12 cellular contexts compared by ENCODE assay signal in the genomic region with DNA sequence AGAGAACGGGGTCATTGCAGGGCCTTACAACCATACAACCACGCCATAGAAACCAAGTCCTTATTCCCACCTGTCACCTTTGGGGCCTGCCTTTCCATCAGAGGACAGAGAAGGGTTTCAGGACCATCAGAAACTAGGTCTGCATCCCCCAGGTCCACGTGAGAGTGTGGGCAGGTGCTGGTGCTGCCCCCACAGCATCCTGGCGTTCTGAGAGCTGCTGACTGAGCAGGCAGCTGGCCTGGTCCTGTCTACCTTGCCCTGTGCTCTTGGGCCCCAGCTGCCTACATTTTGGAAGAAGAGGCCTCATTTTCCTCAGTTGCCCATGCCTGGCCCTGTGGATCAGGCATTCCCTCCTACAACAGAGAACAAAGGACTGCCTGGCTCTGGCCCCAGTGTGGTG. TPM values are rescaled to one million over a fixed set of nuclear protein-coding genes. Genes with fewer than 3 reads are reported as not detected.
DNase-seq lines count a peak whose midpoint lies in the region; TF ChIP-seq lines count a peak whose summit lies in the region.
"Had no signal": no experiment of that assay in that cellular context is flagged by ENCODE, and none has a peak within 500 bp of the region (broad histone marks: within the 10 kb centered on the region; RNA-seq: fewer than 3 reads in every experiment).

No MANE protein-coding gene starts in this region.

- POLR2A ChIA-PET in activated CD4-positive, alpha-beta T cell treated with anti-CD3 and anti-CD28 coated beads, Interleukin-2, amount 10 ng/mL, durations not matched to agents 7 days and 5 days (lab: Charles Lee) = no interaction called here

- peaks cover 54% of the 10 kb centered on the region for H3K36me3 Mint-ChIP-seq in activated CD4-positive, alpha-beta T cell treated with anti-CD3 and anti-CD28 coated beads, Interleukin-2, amount 10 ng/mL, durations not matched to agents 7 days and 5 days (ENCODE audit: low read depth)
- H3K36me3 Mint-ChIP-seq in IgD-negative memory B cell (no peaks in the 10 kb centered on the region), brain (peaks cover 29% of the 10 kb centered on the region), osteocyte (ENCODE audit: unreplicated experiment) (peaks cover 19% of the 10 kb centered on the region)

- DNase-seq in activated CD4-positive, alpha-beta T cell treated with anti-CD3 and anti-CD28 coated beads, Interleukin-2, amount 10 ng/mL, durations not matched to agents 7 days and 5 days = no peak
- no peak for DNase-seq in activated CD4-positive, alpha-beta T cell treated with anti-CD3 and anti-CD28 coated beads for 4 hours
- DNase-seq in osteocyte (ENCODE audit: extremely low spot score, unreplicated experiment) = no peak
- no peak for DNase-seq in NCI-H2171 treated with DMSO at 0.1 percent for 48 hours (lab: John Stamatoyannopoulos, UW)
- DNase-seq in NCI-H2171 (lab: John Stamatoyannopoulos, UW) = no peak
- DNase-seq in DMS79 treated with DMSO at 0.1 percent for 48 hours (lab: John Stamatoyannopoulos, UW) = no peak
- DNase-seq: left ventricle myocardium superior, NCI-H1694 treated with DMSO at 0.1 percent for 48 hours, NCI-H526 treated with DMSO at 0.1 percent for 48 hours, Peyer's patch had no signal

- peak overlapping the region; percentile 37 for H3K27ac Mint-ChIP-seq in activated CD4-positive, alpha-beta T cell treated with anti-CD3 and anti-CD28 coated beads, Interleukin-2, amount 10 ng/mL, durations not matched to agents 7 days and 5 days
- H3K27ac Mint-ChIP-seq in IgD-negative memory B cell = peak overlapping the region; percentile 43 to 76 (median 76)
- H3K27ac Mint-ChIP-seq in brain = peak overlapping the region in 3 of 5 experiments; percentile 76 to 91 (median 88)
- peak overlapping the region; percentile 34 for H3K27ac Mint-ChIP-seq in osteocyte (ENCODE audit: unreplicated experiment)

- no peak overlapping the region for H3K4me3 Mint-ChIP-seq in activated CD4-positive, alpha-beta T cell treated with anti-CD3 and anti-CD28 coated beads, Interleukin-2, amount 10 ng/mL, durations not matched to agents 7 days and 5 days
- no peak overlapping the region for H3K4me3 Mint-ChIP-seq in IgD-negative memory B cell
- no peak overlapping the region for H3K4me3 Mint-ChIP-seq in brain
- no peak overlapping the region for H3K4me3 Mint-ChIP-seq in osteocyte (ENCODE audit: unreplicated experiment)

- TF ChIP-seq CTCF in brain (conservative IDR thresholded peaks at IDR 0.05) (no peak), osteocyte (IDR thresholded peaks at IDR 0.05) (no peak)

- peaks cover 13% of the 10 kb centered on the region for H3K4me1 Mint-ChIP-seq in activated CD4-positive, alpha-beta T cell treated with anti-CD3 and anti-CD28 coated beads, Interleukin-2, amount 10 ng/mL, durations not matched to agents 7 days and 5 days
- H3K4me1 Mint-ChIP-seq in IgD-negative memory B cell (peaks cover 0 to 9% (median 7%) of the 10 kb centered on the region in 3 donors), brain (no peaks in the 10 kb centered on the region), osteocyte (ENCODE audit: unreplicated experiment) (no peaks in the 10 kb centered on the region)

- CTCF ChIA-PET in activated CD4-positive, alpha-beta T cell treated with anti-CD3 and anti-CD28 coated beads, Interleukin-2, amount 10 ng/mL, durations not matched to agents 7 days and 5 days (lab: Charles Lee) = interaction anchor here (1.3 to 1.7 kb wide), 2 partner anchors 19 to 34 kb away, joined by 3 read pairs; no protein-coding TSS in a partner anchor

- H3K9me3 Mint-ChIP-seq in activated CD4-positive, alpha-beta T cell treated with anti-CD3 and anti-CD28 coated beads, Interleukin-2, amount 10 ng/mL, durations not matched to agents 7 days and 5 days = no peaks in the 10 kb centered on the region
- H3K9me3 Mint-ChIP-seq in IgD-negative memory B cell (no peaks in the 10 kb centered on the region), brain (no peaks in the 10 kb centered on the region), osteocyte (ENCODE audit: unreplicated experiment) (no peaks in the 10 kb centered on the region)

- H3K27me3 Mint-ChIP-seq in activated CD4-positive, alpha-beta T cell treated with anti-CD3 and anti-CD28 coated beads, Interleukin-2, amount 10 ng/mL, durations not matched to agents 7 days and 5 days = no peaks in the 10 kb centered on the region
- no peaks in the 10 kb centered on the region for H3K27me3 Mint-ChIP-seq in IgD-negative memory B cell
- peaks cover 2% of the 10 kb centered on the region for H3K27me3 Mint-ChIP-seq in brain
- H3K27me3 Mint-ChIP-seq in osteocyte (ENCODE audit: unreplicated experiment) = no peaks in the 10 kb centered on the region

RNA-seq across cellular contexts. Expression of gene ZNF276, which starts 21.6 kb away (rescaled TPM):
- 10 to 100 TPM; 79.5 to 96.5 TPM for total RNA-seq in activated CD4-positive, alpha-beta T cell treated with anti-CD3 and anti-CD28 coated beads, Interleukin-2, amount 10 ng/mL, durations not matched to agents 7 days and 5 days
- 24.6 TPM for polyA plus RNA-seq in IgD-negative memory B cell
- 7.5 TPM for polyA plus RNA-seq in brain (ENCODE audit: insufficient read depth, low read depth, low replicate concordance)
- total RNA-seq in osteocyte = 21.3 and 23.0 TPM in 2 replicates

RNA-seq across cellular contexts. Expression of gene VPS9D1, which starts 22.2 kb away (rescaled TPM):
- 10 to 100 TPM; 10.8 to 13.4 TPM for total RNA-seq in activated CD4-positive, alpha-beta T cell treated with anti-CD3 and anti-CD28 coated beads, Interleukin-2, amount 10 ng/mL, durations not matched to agents 7 days and 5 days
- 1.6 TPM for polyA plus RNA-seq in IgD-negative memory B cell
- polyA plus RNA-seq in brain (ENCODE audit: insufficient read depth, low read depth, low replicate concordance) = 21.0 TPM
- total RNA-seq in osteocyte = 22.0 TPM in 2 replicates

RNA-seq across cellular contexts. Expression of gene SPATA2L, which starts 41.4 kb away (rescaled TPM):
- total RNA-seq in activated CD4-positive, alpha-beta T cell treated with anti-CD3 and anti-CD28 coated beads, Interleukin-2, amount 10 ng/mL, durations not matched to agents 7 days and 5 days = 1 to 10 TPM; 5.3 to 8.0 TPM
- polyA plus RNA-seq in IgD-negative memory B cell (12.7 TPM), brain (ENCODE audit: insufficient read depth, low read depth, low replicate concordance) (14.3 TPM)
- total RNA-seq in osteocyte = 9.5 and 12.3 TPM in 2 replicates

RNA-seq across cellular contexts. Expression of gene CDK10, which starts 56.5 kb away (rescaled TPM):
- total RNA-seq in activated CD4-positive, alpha-beta T cell treated with anti-CD3 and anti-CD28 coated beads, Interleukin-2, amount 10 ng/mL, durations not matched to agents 7 days and 5 days = 10 to 100 TPM; 83.1 to 96.8 TPM
- 24.0 TPM for polyA plus RNA-seq in IgD-negative memory B cell
- 34.8 TPM for polyA plus RNA-seq in brain (ENCODE audit: insufficient read depth, low read depth, low replicate concordance)
- 67.2 and 91.5 TPM in 2 replicates for total RNA-seq in osteocyte

Comparison
In these comparisons a context has a peak if more than half of its experiments do, and no peak if none do; other contexts are left out.
1. H3K27ac Mint-ChIP-seq: peak in every context shown above with its lines; median percentile 88 in brain; 76 in IgD-negative memory B cell; 37 in activated CD4-positive, alpha-beta T cell treated with anti-CD3 and anti-CD28 coated beads, Interleukin-2, amount 10 ng/mL, durations not matched to agents 7 days and 5 days; 34 in osteocyte.